In the genomic region with DNA sequence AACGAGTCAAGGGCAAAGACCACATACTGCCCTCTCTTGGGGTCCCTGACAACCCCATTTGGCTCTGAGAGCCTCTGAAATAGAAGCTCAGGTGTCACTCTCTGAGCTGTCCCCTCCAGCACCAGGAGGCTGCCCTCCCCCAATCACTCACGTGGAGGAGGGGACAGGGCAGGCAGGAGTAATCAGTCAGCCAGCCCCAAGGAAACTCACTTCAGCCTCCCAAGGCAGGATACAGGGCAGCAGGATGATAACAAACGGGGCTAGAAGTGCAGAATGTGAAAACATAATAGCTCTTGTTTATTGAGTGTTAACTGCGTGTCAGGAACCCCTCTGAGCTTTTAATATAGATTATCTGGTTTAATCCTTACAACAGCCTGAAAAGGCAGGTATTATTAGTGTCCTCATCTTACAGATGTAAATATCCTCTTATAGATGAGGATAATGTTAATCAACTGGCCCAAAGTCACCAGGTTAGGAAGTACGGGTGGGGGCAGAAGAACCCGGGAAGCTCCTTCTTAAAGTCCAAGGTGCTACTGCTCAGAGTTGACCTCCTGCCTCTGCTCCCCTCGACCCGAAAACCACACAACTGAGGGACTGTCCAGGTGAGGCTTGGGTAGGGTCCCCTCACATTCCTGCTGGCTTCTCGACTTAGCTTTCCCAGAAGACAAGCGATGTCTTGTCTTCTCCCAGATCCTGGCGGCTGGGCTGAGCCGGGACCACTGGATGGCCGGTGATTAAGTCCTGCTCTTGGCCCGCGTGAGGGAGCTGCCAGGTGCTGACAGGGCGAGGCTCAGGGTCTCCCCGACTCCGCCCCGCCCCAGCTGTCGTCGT, we compare ENCODE assay signal across 1 cellular context.
TF ChIP-seq lines count a peak whose summit lies in the region.

No MANE protein-coding gene starts in this region.

TF ChIP-seq in SK-N-SH, 30 proteins besides CTCF, POLR2A, EP300 and RAD21:
- TF ChIP-seq REST (IDR thresholded peaks at IDR 0.05; ENCODE audit: low read depth, low read length) (peak; percentile 43; the same call in 1 of the 2 replicates), FOSL2 (IDR thresholded peaks at IDR 0.05; ENCODE audit: borderline replicate concordance, low read depth) (no peak), FOXM1 (IDR thresholded peaks at IDR 0.05; ENCODE audit: low read depth) (no peak)
- TF ChIP-seq, protein P1, sequence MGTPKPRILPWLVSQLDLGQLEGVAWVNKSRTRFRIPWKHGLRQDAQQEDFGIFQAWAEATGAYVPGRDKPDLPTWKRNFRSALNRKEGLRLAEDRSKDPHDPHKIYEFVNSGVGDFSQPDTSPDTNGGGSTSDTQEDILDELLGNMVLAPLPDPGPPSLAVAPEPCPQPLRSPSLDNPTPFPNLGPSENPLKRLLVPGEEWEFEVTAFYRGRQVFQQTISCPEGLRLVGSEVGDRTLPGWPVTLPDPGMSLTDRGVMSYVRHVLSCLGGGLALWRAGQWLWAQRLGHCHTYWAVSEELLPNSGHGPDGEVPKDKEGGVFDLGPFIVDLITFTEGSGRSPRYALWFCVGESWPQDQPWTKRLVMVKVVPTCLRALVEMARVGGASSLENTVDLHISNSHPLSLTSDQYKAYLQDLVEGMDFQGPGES (IDR thresholded peaks at IDR 0.05; ENCODE audit: low read depth, low read length): no peak
